Comparison of ENCODE assay signal across 21 cellular contexts in the genomic region with DNA sequence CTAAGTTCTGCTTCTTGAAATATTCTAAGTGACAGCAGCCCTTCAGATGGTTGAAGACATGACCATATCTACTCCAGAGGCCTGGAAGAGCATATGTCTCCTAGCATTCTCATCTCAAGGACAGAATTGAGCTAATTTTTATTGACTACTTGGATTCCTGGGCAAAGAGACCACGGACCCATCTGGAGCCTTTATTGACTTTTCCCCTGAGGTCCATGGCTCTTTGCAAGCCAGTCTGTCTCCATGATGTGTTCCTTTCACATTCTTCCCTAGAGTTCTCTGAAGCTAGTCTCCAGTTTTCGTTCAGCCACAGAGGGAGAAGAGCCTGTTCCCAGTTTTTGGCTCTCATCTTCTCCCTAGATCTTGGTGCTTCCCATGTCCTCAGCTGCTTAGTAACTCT.
A peak's percentile ranks its signal among the peaks of the same experiment; 100 is the strongest.
DNase-seq lines count a peak whose midpoint lies in the region; ATAC-seq, FAIRE-seq and TF ChIP-seq lines count a peak whose summit lies in the region.
"Had no signal": no experiment of that assay in that cellular context is flagged by ENCODE, and none has a peak within 500 bp of the region (broad histone marks: within the 10 kb centered on the region; RNA-seq: fewer than 3 reads in every experiment).

No MANE protein-coding gene starts in this region.

- H3K27ac Mint-ChIP-seq in endodermal cell = peak overlapping the region; percentile 68

- no peak for TF ChIP-seq RAD21 in HepG2 (CRISPR knock-in tag; IDR thresholded peaks at IDR 0.05)

- FAIRE-seq in HepG2 (lab: Jason Lieb, UNC) = no peak
- FAIRE-seq: GM18507 had no signal

- ATAC-seq in HepG2 (peak; percentile 76), right lobe of liver (no peak), Panc1 (no peak), mucosa of descending colon (no peak)
- ATAC-seq: HCT116 had no signal

- in situ Hi-C loops in HepG2 (cut with HindIII; ENCODE audit: extremely low pct_ligation_motif_present, low pct_unique_long_range_greater_than_20kb) = no loop called here
- in situ Hi-C loops in Panc1 (cut with HindIII; ENCODE audit: low pct_unique_long_range_greater_than_20kb, low sequenced_read_pairs) = no loop called here

- POLR2A ChIA-PET in HepG2 (lab: Yijun Ruan, JAX) (no interaction called here), Panc1 (lab: Charles Lee) (no interaction called here)

- intact Hi-C loops in HepG2 (cut with micrococcal nuclease; ENCODE audit: unreplicated experiment) = no loop called here
- intact Hi-C loops in right lobe of liver (cut with DNase I) = no loop called here
- intact Hi-C loops in Panc1 (cut with micrococcal nuclease; ENCODE audit: unreplicated experiment) = no loop called here
- intact Hi-C loops in mucosa of descending colon (cut with DNase I, micrococcal nuclease) = no loop called here

- H3K9ac ChIP-seq in HepG2 (ENCODE audit: insufficient read depth, low read depth, low read length) (no peak overlapping the region), endodermal cell (ENCODE audit: extremely low read depth, low read length, poor library complexity, severe bottlenecking) (no peak overlapping the region)
- H3K9ac ChIP-seq: BLaER1 had no signal

- DNase-seq in HepG2 (ENCODE audit: low spot score) (peak; percentile 25), right lobe of liver (no peak), Panc1 (ENCODE audit: low read depth, low spot score) (no peak), endodermal cell (no peak), retina (peak; percentile 31), NCI-H2196 treated with DMSO at 0.1 percent for 48 hours (lab: John Stamatoyannopoulos, UW; ENCODE audit: unreplicated experiment) (no peak), mucosa of descending colon (no peak)
- DNase-seq in activated CD4-positive, alpha-beta T cell treated with anti-CD3 and anti-CD28 coated beads for 1 hour = no peak
- DNase-seq: CD4-positive, CD25-positive, alpha-beta regulatory T cell; DMS53; GOT3; NCI-H1092; NCI-H1417 treated with DMSO at 0.1 percent for 48 hours; NCI-H1694 treated with DMSO at 0.1 percent for 48 hours; NCI-H2081; NCI-H526; Peyer's patch; SHP77 treated with DMSO at 0.1 percent for 48 hours had no signal

- TF ChIP-seq POLR2A in HepG2 (IDR thresholded peaks at IDR 0.05; ENCODE audit: insufficient read depth in 1 of 2, low read depth in 2 of 2, low read length in 2 of 2) (no peak), right lobe of liver (IDR thresholded peaks at IDR 0.05) (no peak)

- WGBS in HepG2 (ENCODE audit: low lambda C conversion rate) = 33% methylated on average over 2 of the region's 2 CpGs
- 79% methylated on average over 2 of the region's 2 CpGs for WGBS in right lobe of liver (ENCODE audit: insufficient coverage, low coverage, low lambda C conversion rate, missing lambda C conversion rate)
- WGBS in endodermal cell (ENCODE audit: insufficient coverage in 1 of 2, insufficient read length in 1 of 2), 2 experiments = 92 to 95% methylated on average over 2 of the region's 2 CpGs

- H3K9me3 ChIP-seq in HepG2 (ENCODE audit: low read length) (no peaks in the 10 kb centered on the region), right lobe of liver (no peaks in the 10 kb centered on the region), Panc1 (ENCODE audit: control insufficient read depth, insufficient read depth, low read depth, low read length) (no peaks in the 10 kb centered on the region), endodermal cell (ENCODE audit: control insufficient read depth, low read length) (no peaks in the 10 kb centered on the region), mucosa of descending colon (no peaks in the 10 kb centered on the region)
- H3K9me3 ChIP-seq: BLaER1, Peyer's patch had no signal

- no peaks in the 10 kb centered on the region for H3K9me3 Mint-ChIP-seq in endodermal cell

- no peak overlapping the region for H3K4me2 ChIP-seq in HepG2 (ENCODE audit: low read depth, low read length)
- H3K4me2 ChIP-seq: BLaER1 had no signal

- BruUV-seq in HepG2 (replicated peaks; lab: Mats Ljungman, UMichigan) = no TSS peak
- BruUV-seq in Panc1 (replicated peaks; lab: Mats Ljungman, UMichigan) = no TSS peak

- H3K27me3 Mint-ChIP-seq in endodermal cell (ENCODE audit: insufficient read depth) = no peaks in the 10 kb centered on the region
- H3K27me3 Mint-ChIP-seq: CD4-positive, CD25-positive, alpha-beta regulatory T cell had no signal

- H2AFZ ChIP-seq in HepG2 (ENCODE audit: low read length) = no peak overlapping the region

- H3K4me3 ChIP-seq in HepG2 (replicated peaks in 1 of 3; ENCODE audit: insufficient read depth in 1 of 3, low read depth in 2 of 3, low read length in 3 of 3) = no peak overlapping the region
- no peak overlapping the region for H3K4me3 ChIP-seq in right lobe of liver
- no peak overlapping the region for H3K4me3 ChIP-seq in Panc1 (ENCODE audit: low read depth in 2 of 2, low read length in 2 of 2)
- no peak overlapping the region for H3K4me3 ChIP-seq in endodermal cell (ENCODE audit: low read length)
- no peak overlapping the region for H3K4me3 ChIP-seq in mucosa of descending colon
- H3K4me3 ChIP-seq: BLaER1, Peyer's patch had no signal

- peaks cover 52% of the 10 kb centered on the region for H3K4me1 ChIP-seq in HepG2 (ENCODE audit: insufficient read depth, low read length)
- no peaks in the 10 kb centered on the region for H3K4me1 ChIP-seq in right lobe of liver
- H3K4me1 ChIP-seq in Panc1 (ENCODE audit: control insufficient read depth, insufficient read depth, low read length) = no peaks in the 10 kb centered on the region
- H3K4me1 ChIP-seq in endodermal cell (ENCODE audit: control insufficient read depth, insufficient read depth, low read length) = no peaks in the 10 kb centered on the region
- no peaks in the 10 kb centered on the region for H3K4me1 ChIP-seq in mucosa of descending colon (ENCODE audit: low read depth)
- H3K4me1 ChIP-seq: BLaER1, Peyer's patch had no signal

- TF ChIP-seq CTCF in HepG2 (CRISPR knock-in tag; IDR thresholded peaks at IDR 0.05) (no peak), right lobe of liver (IDR thresholded peaks at IDR 0.05) (no peak), Panc1 (IDR thresholded peaks at IDR 0.05) (no peak), endodermal cell (conservative IDR thresholded peaks at IDR 0.05) (no peak), mucosa of descending colon (IDR thresholded peaks at IDR 0.05) (no peak)

- no peaks in the 10 kb centered on the region for H3K36me3 ChIP-seq in HepG2 (replicated peaks in 1 of 2; ENCODE audit: control insufficient read depth in 1 of 2, insufficient read depth in 2 of 2, low read length in 2 of 2)
- H3K36me3 ChIP-seq in right lobe of liver = no peaks in the 10 kb centered on the region
- H3K36me3 ChIP-seq in Panc1 (ENCODE audit: control insufficient read depth, insufficient read depth, low read length) = no peaks in the 10 kb centered on the region
- peaks cover 23% of the 10 kb centered on the region for H3K36me3 ChIP-seq in endodermal cell (ENCODE audit: control insufficient read depth, insufficient read depth, low read length)
- no peaks in the 10 kb centered on the region for H3K36me3 ChIP-seq in mucosa of descending colon (ENCODE audit: low read depth)
- H3K36me3 ChIP-seq: BLaER1, Peyer's patch had no signal

- no peaks in the 10 kb centered on the region for H4K20me1 ChIP-seq in HepG2 (ENCODE audit: insufficient read depth, low read length)
- H4K20me1 ChIP-seq: BLaER1 had no signal

- H3K79me2 ChIP-seq in HepG2 (ENCODE audit: insufficient read depth, low read length) = no peaks in the 10 kb centered on the region

- H3K27ac ChIP-seq in HepG2 (ENCODE audit: extremely low read length, insufficient read depth, low read length) = peak overlapping the region; percentile 25
- H3K27ac ChIP-seq in right lobe of liver = no peak overlapping the region
- peak overlapping the region; percentile 8; the same call in 1 of the 2 replicates for H3K27ac ChIP-seq in Panc1 (ENCODE audit: low read length)
- H3K27ac ChIP-seq in endodermal cell (ENCODE audit: low read depth, low read length) = no peak overlapping the region
- H3K27ac ChIP-seq: BLaER1, Peyer's patch had no signal

- CTCF ChIA-PET in HepG2 (lab: Yijun Ruan, JAX; ENCODE audit: low intra/inter-chr PET ratio, low total read pairs) (no interaction called here), Panc1 (lab: Charles Lee) (no interaction called here)

- no peaks in the 10 kb centered on the region for H3K36me3 Mint-ChIP-seq in endodermal cell (ENCODE audit: low read depth)

- H3K27me3 ChIP-seq in HepG2 (ENCODE audit: control insufficient read depth in 1 of 2, insufficient read depth in 2 of 2, low read length in 2 of 2) = no peaks in the 10 kb centered on the region
- no peaks in the 10 kb centered on the region for H3K27me3 ChIP-seq in right lobe of liver
- H3K27me3 ChIP-seq in Panc1 (ENCODE audit: control insufficient read depth, insufficient read depth, low read length) = no peaks in the 10 kb centered on the region
- H3K27me3 ChIP-seq in endodermal cell (ENCODE audit: control insufficient read depth, insufficient read depth, low read length, poor library complexity, severe bottlenecking) = no peaks in the 10 kb centered on the region
- H3K27me3 ChIP-seq: BLaER1, Peyer's patch had no signal

- no peak overlapping the region for H3K4me3 Mint-ChIP-seq in endodermal cell
- H3K4me3 Mint-ChIP-seq: CD4-positive, CD25-positive, alpha-beta regulatory T cell had no signal

- TF ChIP-seq EP300 in HepG2 (IDR thresholded peaks at IDR 0.05; ENCODE audit: low read depth in 2 of 2, low read length in 2 of 2) (no peak), HepG2 (CRISPR knock-in tag; IDR thresholded peaks at IDR 0.05; ENCODE audit: borderline replicate concordance) (no peak)

- H3K4me1 Mint-ChIP-seq in endodermal cell = peaks cover 4% of the 10 kb centered on the region

TF ChIP-seq in HepG2, 621 proteins besides CTCF, POLR2A, EP300 and RAD21 (continues in another document):
- no peak for TF ChIP-seq SRSF1 (optimal IDR thresholded peaks at IDR 0.05; ENCODE audit: low read depth, low read length)
- no peak for TF ChIP-seq PCBP1 (IDR thresholded peaks at IDR 0.05; ENCODE audit: borderline replicate concordance, low read depth, low read length)
- TF ChIP-seq, protein P1, sequence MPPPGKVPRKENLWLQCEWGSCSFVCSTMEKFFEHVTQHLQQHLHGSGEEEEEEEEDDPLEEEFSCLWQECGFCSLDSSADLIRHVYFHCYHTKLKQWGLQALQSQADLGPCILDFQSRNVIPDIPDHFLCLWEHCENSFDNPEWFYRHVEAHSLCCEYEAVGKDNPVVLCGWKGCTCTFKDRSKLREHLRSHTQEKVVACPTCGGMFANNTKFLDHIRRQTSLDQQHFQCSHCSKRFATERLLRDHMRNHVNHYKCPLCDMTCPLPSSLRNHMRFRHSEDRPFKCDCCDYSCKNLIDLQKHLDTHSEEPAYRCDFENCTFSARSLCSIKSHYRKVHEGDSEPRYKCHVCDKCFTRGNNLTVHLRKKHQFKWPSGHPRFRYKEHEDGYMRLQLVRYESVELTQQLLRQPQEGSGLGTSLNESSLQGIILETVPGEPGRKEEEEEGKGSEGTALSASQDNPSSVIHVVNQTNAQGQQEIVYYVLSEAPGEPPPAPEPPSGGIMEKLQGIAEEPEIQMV (CRISPR knock-in tag; IDR thresholded peaks at IDR 0.05; ENCODE audit: low read depth) = 0 out of 2 replicates have a peak, but pooled peaks have one; percentile 68
- TF ChIP-seq TCF7 (IDR thresholded peaks at IDR 0.05; ENCODE audit: low read depth) = no peak
- TF ChIP-seq ZNF329 (CRISPR knock-in tag; IDR thresholded peaks at IDR 0.05; ENCODE audit: low read depth) = no peak
- no peak for TF ChIP-seq NR3C1 (CRISPR knock-in tag; IDR thresholded peaks at IDR 0.05)
- peak; percentile 24 for TF ChIP-seq TEAD3 (CRISPR knock-in tag; optimal IDR thresholded peaks at IDR 0.05; ENCODE audit: borderline replicate concordance)

Comparison
In these comparisons a context has a peak if more than half of its experiments do, and no peak if none do; other contexts are left out.
1. DNase-seq: peak in HepG2 (single experiment) and retina (single experiment); none in right lobe of liver (0 of 3), Panc1 (single experiment), endodermal cell (single experiment), NCI-H2196 treated with DMSO at 0.1 percent for 48 hours (single experiment), mucosa of descending colon (0 of 3) and activated CD4-positive, alpha-beta T cell treated with anti-CD3 and anti-CD28 coated beads for 1 hour (single experiment).
2. H3K27ac ChIP-seq: peak in HepG2 (single experiment) and Panc1 (single experiment); none in right lobe of liver (0 of 3) and endodermal cell (single experiment).